ENCODE assay signal across 1 cellular context in the genomic region with DNA sequence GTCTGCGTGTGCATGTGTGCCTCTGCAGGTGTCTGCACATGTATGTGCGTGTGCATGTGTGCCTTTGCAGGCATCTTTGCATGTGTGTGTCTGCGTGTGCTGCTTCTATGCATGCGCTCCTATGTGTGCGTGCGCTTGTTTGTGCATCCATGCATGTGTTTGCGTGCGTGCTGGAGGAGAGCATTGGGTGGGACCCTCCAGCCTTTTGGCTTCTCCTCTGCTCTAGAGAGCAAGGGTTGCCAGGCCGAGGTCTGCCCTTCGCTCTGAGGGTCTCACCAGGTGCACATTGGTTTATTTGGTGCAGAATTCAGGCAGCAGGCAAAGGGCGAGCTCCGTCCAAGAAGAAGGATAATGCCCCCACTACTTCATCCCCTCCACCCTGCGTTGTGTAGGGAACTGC.
TF ChIP-seq lines count a peak whose summit lies in the region.

No MANE protein-coding gene starts in this region.

TF ChIP-seq in GM12878, 131 proteins besides CTCF, POLR2A, EP300 and RAD21:
- TF ChIP-seq ESRRA (IDR thresholded peaks at IDR 0.05; ENCODE audit: low read length) (no peak), KDM1A (IDR thresholded peaks at IDR 0.05; ENCODE audit: borderline replicate concordance) (no peak), IRF4 (IDR thresholded peaks at IDR 0.05; ENCODE audit: low read depth, low read length) (no peak), CBX3 (IDR thresholded peaks at IDR 0.05; ENCODE audit: borderline replicate concordance, low read depth) (no peak)
- TF ChIP-seq, protein P1, sequence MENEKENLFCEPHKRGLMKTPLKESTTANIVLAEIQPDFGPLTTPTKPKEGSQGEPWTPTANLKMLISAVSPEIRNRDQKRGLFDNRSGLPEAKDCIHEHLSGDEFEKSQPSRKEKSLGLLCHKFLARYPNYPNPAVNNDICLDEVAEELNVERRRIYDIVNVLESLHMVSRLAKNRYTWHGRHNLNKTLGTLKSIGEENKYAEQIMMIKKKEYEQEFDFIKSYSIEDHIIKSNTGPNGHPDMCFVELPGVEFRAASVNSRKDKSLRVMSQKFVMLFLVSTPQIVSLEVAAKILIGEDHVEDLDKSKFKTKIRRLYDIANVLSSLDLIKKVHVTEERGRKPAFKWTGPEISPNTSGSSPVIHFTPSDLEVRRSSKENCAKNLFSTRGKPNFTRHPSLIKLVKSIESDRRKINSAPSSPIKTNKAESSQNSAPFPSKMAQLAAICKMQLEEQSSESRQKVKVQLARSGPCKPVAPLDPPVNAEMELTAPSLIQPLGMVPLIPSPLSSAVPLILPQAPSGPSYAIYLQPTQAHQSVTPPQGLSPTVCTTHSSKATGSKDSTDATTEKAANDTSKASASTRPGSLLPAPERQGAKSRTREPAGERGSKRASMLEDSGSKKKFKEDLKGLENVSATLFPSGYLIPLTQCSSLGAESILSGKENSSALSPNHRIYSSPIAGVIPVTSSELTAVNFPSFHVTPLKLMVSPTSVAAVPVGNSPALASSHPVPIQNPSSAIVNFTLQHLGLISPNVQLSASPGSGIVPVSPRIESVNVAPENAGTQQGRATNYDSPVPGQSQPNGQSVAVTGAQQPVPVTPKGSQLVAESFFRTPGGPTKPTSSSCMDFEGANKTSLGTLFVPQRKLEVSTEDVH (IDR thresholded peaks at IDR 0.05; ENCODE audit: low read depth, partially characterized antibody), result no peak
